ENCODE assay signal across 15 cellular contexts in genomic region chr10:79308016-79308415, GRCh38.
"Had no signal": no experiment of that assay in that cellular context is flagged by ENCODE, and none has a peak within 500 bp of the region (broad histone marks: within the 10 kb centered on the region; RNA-seq: fewer than 3 reads in every experiment).

No MANE protein-coding gene starts in this region.

- H3K4me3 Mint-ChIP-seq: activated T-helper 1 cell treated with anti-CD3 and anti-CD28 coated beads, Interleukin-12 subunit alpha, Interleukin-12 subunit beta, Interleukin-2, Interleukin-4 antibody, amounts not matched to agents 30 ng/mL and 10 ng/mL and 1 ng/mL, durations not matched to agents 14 hours and 24 hours and 36 hours; memory B cell; naive thymus-derived CD4-positive, alpha-beta T cell had no signal

- H3K27me3 ChIP-seq: brain microvascular endothelial cell, foreskin keratinocyte, left lung, SJCRH30, stomach, vagina had no signal

- H3K9me3 Mint-ChIP-seq: activated T-helper 1 cell treated with anti-CD3 and anti-CD28 coated beads, Interleukin-12 subunit alpha, Interleukin-12 subunit beta, Interleukin-2, Interleukin-4 antibody, amounts not matched to agents 30 ng/mL and 10 ng/mL and 1 ng/mL, durations not matched to agents 14 hours and 24 hours and 36 hours; memory B cell; naive thymus-derived CD4-positive, alpha-beta T cell had no signal

- ATAC-seq: activated CD4-positive, CD25-positive, alpha-beta regulatory T cell treated with anti-CD3 and anti-CD28 coated beads, Interleukin-2, amount 50 U/mL, for 24 hours; foreskin keratinocyte; left lung; naive thymus-derived CD4-positive, alpha-beta T cell had no signal

- H3K9me3 ChIP-seq: left lung, SJCRH30, stomach, vagina had no signal

- DNase-seq: activated CD4-positive, alpha-beta T cell treated with anti-CD3 and anti-CD28 coated beads, Interleukin-2, amount 50 U/mL, for 1 hour; brain microvascular endothelial cell; foreskin keratinocyte; naive thymus-derived CD4-positive, alpha-beta T cell; SJCRH30; stimulated activated CD8-positive, alpha-beta memory T cell treated with anti-CD3 and anti-CD28 coated beads, Interleukin-4, amount 100 ng/mL, for 48 hours; stomach; trophoblast cell had no signal

- H3K27ac ChIP-seq: brain microvascular endothelial cell, epithelial cell of prostate, foreskin keratinocyte, parathyroid adenoma, SJCRH30, stomach, vagina had no signal

- H3K79me2 ChIP-seq: parathyroid adenoma had no signal

- H3K4me1 ChIP-seq: parathyroid adenoma had no signal

- H3K27ac Mint-ChIP-seq: activated T-helper 1 cell treated with anti-CD3 and anti-CD28 coated beads, Interleukin-12 subunit alpha, Interleukin-12 subunit beta, Interleukin-2, Interleukin-4 antibody, amounts not matched to agents 30 ng/mL and 10 ng/mL and 1 ng/mL, durations not matched to agents 14 hours and 24 hours and 36 hours; memory B cell had no signal

- H2AFZ ChIP-seq: parathyroid adenoma had no signal

- H3K4me3 ChIP-seq: left lung, SJCRH30, stomach, vagina had no signal

- H3K27me3 Mint-ChIP-seq: memory B cell; naive thymus-derived CD4-positive, alpha-beta T cell had no signal
